Comparison of ENCODE assay signal across 1 cellular context in the genomic region with DNA sequence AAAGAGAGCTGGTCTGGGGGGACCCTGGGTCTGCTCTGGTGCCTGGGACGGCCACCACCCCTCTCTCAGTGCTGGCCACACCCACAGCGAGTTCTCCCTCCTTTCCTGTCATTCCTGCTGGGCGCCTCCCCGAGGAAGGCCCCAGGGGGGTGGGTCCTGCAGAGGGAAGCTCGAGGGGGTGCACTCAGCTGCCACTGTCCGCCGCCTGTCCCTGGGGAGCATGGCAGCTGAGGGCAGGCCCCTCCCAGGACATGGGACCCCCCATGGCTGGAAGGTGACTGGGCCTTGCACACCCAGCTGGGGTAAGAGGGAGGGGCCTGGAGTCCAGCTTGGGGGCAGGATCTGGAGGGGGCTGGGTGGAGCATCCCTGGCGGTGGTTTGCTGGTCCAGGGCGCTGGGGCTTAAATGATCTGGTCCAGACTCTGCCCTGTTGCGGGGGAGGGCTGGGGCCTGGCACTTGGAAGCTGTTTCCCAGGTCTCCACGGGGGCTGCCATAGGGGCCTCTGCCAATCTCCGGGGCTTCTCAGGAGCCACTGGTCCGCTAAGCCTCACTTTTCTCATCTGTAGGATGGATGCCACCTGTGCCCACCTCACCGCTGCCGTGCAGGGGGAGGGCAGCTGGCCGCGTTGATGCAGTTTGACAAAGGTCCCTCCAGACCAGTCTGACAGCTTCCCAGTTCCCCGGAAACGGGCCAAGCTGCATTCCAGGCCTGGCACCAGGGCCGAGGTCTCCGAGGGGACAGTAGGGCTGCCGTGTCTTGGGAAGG.
TF ChIP-seq lines count a peak whose summit lies in the region.

No MANE protein-coding gene starts in this region.

TF ChIP-seq in HCT116, 20 proteins besides CTCF, POLR2A, EP300 and RAD21 (continued from another document):
- TF ChIP-seq TCF7L2 (IDR thresholded peaks at IDR 0.05; ENCODE audit: borderline replicate concordance, extremely low read depth, insufficient read depth, insufficient read length) (no peak), EZH2phosphoT487 (IDR thresholded peaks at IDR 0.05; ENCODE audit: borderline replicate concordance) (no peak), ZFX (IDR thresholded peaks at IDR 0.05) (no peak), SP1 (IDR thresholded peaks at IDR 0.05; ENCODE audit: low read depth) (no peak), EGR1 (IDR thresholded peaks at IDR 0.05; ENCODE audit: low read depth) (no peak), EZH2 (IDR thresholded peaks at IDR 0.05) (no peak), ELF1 (IDR thresholded peaks at IDR 0.05; ENCODE audit: borderline replicate concordance, low read depth) (no peak), SIN3A (IDR thresholded peaks at IDR 0.05; ENCODE audit: low read depth) (no peak), CEBPB (IDR thresholded peaks at IDR 0.05; ENCODE audit: low read depth) (no peak), ZNF274 (IDR thresholded peaks at IDR 0.05; ENCODE audit: low read depth, low read length) (no peak)
- TF ChIP-seq, protein P1, sequence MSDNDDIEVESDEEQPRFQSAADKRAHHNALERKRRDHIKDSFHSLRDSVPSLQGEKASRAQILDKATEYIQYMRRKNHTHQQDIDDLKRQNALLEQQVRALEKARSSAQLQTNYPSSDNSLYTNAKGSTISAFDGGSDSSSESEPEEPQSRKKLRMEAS (IDR thresholded peaks at IDR 0.05): no peak
